In the genomic region with DNA sequence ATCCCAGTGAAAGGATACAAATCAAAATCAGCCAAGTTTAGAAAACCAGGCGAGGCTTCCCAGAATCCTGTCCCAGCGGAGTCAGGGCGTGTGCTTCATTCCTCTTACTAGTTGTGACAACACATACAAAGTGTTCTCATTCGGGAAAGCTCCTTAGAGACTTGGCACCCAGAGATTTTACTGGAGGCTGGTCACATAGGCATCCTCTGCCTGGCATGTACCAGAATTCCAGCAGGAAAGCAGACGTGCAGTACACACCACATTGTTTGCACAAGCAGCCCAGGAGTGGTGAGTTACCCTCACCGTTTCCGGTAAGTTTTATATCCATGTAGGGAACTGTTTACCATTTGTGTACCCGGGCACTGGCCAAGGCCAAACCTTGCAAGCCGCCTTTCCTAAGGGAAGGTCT, we compare ENCODE assay signal across 18 cellular contexts. TPM values are rescaled to one million over a fixed set of nuclear protein-coding genes. Genes with fewer than 3 reads are reported as not detected.
DNase-seq lines count a peak whose midpoint lies in the region; ATAC-seq, FAIRE-seq and TF ChIP-seq lines count a peak whose summit lies in the region.
"Had no signal": no experiment of that assay in that cellular context is flagged by ENCODE, and none has a peak within 500 bp of the region (broad histone marks: within the 10 kb centered on the region; RNA-seq: fewer than 3 reads in every experiment).

No MANE protein-coding gene starts in this region.

- H3K36me3 ChIP-seq in HepG2 (replicated peaks in 1 of 2; ENCODE audit: control insufficient read depth in 1 of 2, insufficient read depth in 2 of 2, low read length in 2 of 2) (peaks cover 11 to 40% of the 10 kb centered on the region in 2 experiments; a peak in 4 of 5 replicates), right lobe of liver (peaks cover 0 to 26% (median 2%) of the 10 kb centered on the region in 4 donors), left lung (peaks cover 0 to 3% of the 10 kb centered on the region in 2 donors), sigmoid colon (peaks cover 0 to 58% (median 16%) of the 10 kb centered on the region in 4 donors)

- H3K4me3 ChIP-seq in HepG2 (replicated peaks in 1 of 3; ENCODE audit: insufficient read depth in 1 of 3, low read depth in 2 of 3, low read length in 3 of 3) (no peak overlapping the region), right lobe of liver (no peak overlapping the region), left lung (no peak overlapping the region), sigmoid colon (no peak overlapping the region)

- TF ChIP-seq POLR2A in HepG2 (IDR thresholded peaks at IDR 0.05; ENCODE audit: insufficient read depth in 1 of 2, low read depth in 2 of 2, low read length in 2 of 2): no peak
- TF ChIP-seq POLR2A in right lobe of liver (IDR thresholded peaks at IDR 0.05): no peak
- TF ChIP-seq POLR2A in sigmoid colon (IDR thresholded peaks at IDR 0.05): no peak

- H3K27ac ChIP-seq in HepG2 (ENCODE audit: extremely low read length, insufficient read depth, low read length): no peak overlapping the region
- no peak overlapping the region for H3K27ac ChIP-seq in right lobe of liver
- no peak overlapping the region for H3K27ac ChIP-seq in left lung
- peak overlapping the region; percentile 24 to 72 (median 52) for H3K27ac ChIP-seq in sigmoid colon
- no peak overlapping the region for H3K27ac ChIP-seq in CD4-positive, alpha-beta T cell (ENCODE audit: low read depth, low read length)

- no peaks in the 10 kb centered on the region for H3K4me1 ChIP-seq in HepG2 (ENCODE audit: insufficient read depth, low read length)
- H3K4me1 ChIP-seq in right lobe of liver: no peaks in the 10 kb centered on the region
- no peaks in the 10 kb centered on the region for H3K4me1 ChIP-seq in left lung
- peaks cover 0 to 26% (median 16%) of the 10 kb centered on the region in 4 donors for H3K4me1 ChIP-seq in sigmoid colon

- H2AFZ ChIP-seq in HepG2 (ENCODE audit: low read length): no peak overlapping the region

- no peak for FAIRE-seq in HepG2 (lab: Jason Lieb, UNC)
- FAIRE-seq: D721Med had no signal

- peak; percentile 20 for DNase-seq in HepG2 (ENCODE audit: low spot score)
- no peak for DNase-seq in right lobe of liver
- no peak for DNase-seq in left lung
- DNase-seq in sigmoid colon: no peak
- no peak for DNase-seq in GM10248 (ENCODE audit: extremely low spot score)
- DNase-seq in CD4-positive, alpha-beta T cell: no peak
- no peak for DNase-seq in type B pancreatic cell (ENCODE audit: extremely low spot score, unreplicated experiment)
- no peak for DNase-seq in GDM1 (lab: John Stamatoyannopoulos, UW)
- DNase-seq: AML-193; CD4-positive, alpha-beta memory T cell; KG1; NCI-H1092 treated with DMSO at 0.1 percent for 48 hours; NCI-H1694; NCI-H2107; NCI-H345; NCI-H69 had no signal

- in situ Hi-C loops in HepG2 (cut with HindIII; ENCODE audit: extremely low pct_ligation_motif_present, low pct_unique_long_range_greater_than_20kb): no loop called here

- H4K20me1 ChIP-seq in HepG2 (ENCODE audit: insufficient read depth, low read length): no peaks in the 10 kb centered on the region

- H3K4me2 ChIP-seq in HepG2 (ENCODE audit: low read depth, low read length): no peak overlapping the region

- no TSS peak for BruUV-seq in HepG2 (replicated peaks; lab: Mats Ljungman, UMichigan)

- intact Hi-C loops in HepG2 (cut with micrococcal nuclease; ENCODE audit: unreplicated experiment): no loop called here
- intact Hi-C loops in right lobe of liver (cut with DNase I): no loop called here
- intact Hi-C loops in left lung (cut with DNase I): no loop called here
- intact Hi-C loops in sigmoid colon (cut with DNase I): no loop called here
- intact Hi-C loops in CD4-positive, alpha-beta T cell (cut with DNase I, micrococcal nuclease): no loop called here

- no peaks in the 10 kb centered on the region for H3K4me1 Mint-ChIP-seq in CD4-positive, alpha-beta T cell (ENCODE audit: low read depth)
- no peaks in the 10 kb centered on the region for H3K4me1 Mint-ChIP-seq in type B pancreatic cell (ENCODE audit: unreplicated experiment)
- H3K4me1 Mint-ChIP-seq: CD4-positive, alpha-beta memory T cell had no signal

- ATAC-seq in HepG2 (peak; percentile 48; the same call in 1 of the 3 replicates), right lobe of liver (no peak), left lung (peak; percentile 82)
- ATAC-seq in CD4-positive, alpha-beta T cell (ENCODE audit: poor library complexity): no peak

- no peaks in the 10 kb centered on the region for H3K27me3 Mint-ChIP-seq in CD4-positive, alpha-beta T cell
- H3K27me3 Mint-ChIP-seq in type B pancreatic cell: no peaks in the 10 kb centered on the region
- H3K27me3 Mint-ChIP-seq: CD4-positive, alpha-beta memory T cell had no signal

- H3K79me2 ChIP-seq in HepG2 (ENCODE audit: insufficient read depth, low read length): no peaks in the 10 kb centered on the region

- peaks cover 27% of the 10 kb centered on the region for H3K36me3 Mint-ChIP-seq in CD4-positive, alpha-beta T cell (ENCODE audit: low read depth)
- peaks cover 25% of the 10 kb centered on the region for H3K36me3 Mint-ChIP-seq in type B pancreatic cell

- H3K9ac ChIP-seq in HepG2 (ENCODE audit: insufficient read depth, low read depth, low read length): no peak overlapping the region

- POLR2A ChIA-PET in HepG2 (lab: Yijun Ruan, JAX): no interaction called here
- POLR2A ChIA-PET in GM10248 (lab: Yijun Ruan, JAX): no interaction called here
- POLR2A ChIA-PET in CD4-positive, alpha-beta T cell (lab: Charles Lee): no interaction called here

- H3K9me3 Mint-ChIP-seq in CD4-positive, alpha-beta T cell: no peaks in the 10 kb centered on the region
- no peaks in the 10 kb centered on the region for H3K9me3 Mint-ChIP-seq in type B pancreatic cell
- H3K9me3 Mint-ChIP-seq: CD4-positive, alpha-beta memory T cell had no signal

- 91% methylated on average over 6 of the region's 9 CpGs for WGBS in HepG2 (ENCODE audit: low lambda C conversion rate)
- 83% methylated on average over 8 of the region's 9 CpGs for WGBS in right lobe of liver (ENCODE audit: insufficient coverage, low coverage, low lambda C conversion rate, missing lambda C conversion rate)
- WGBS in sigmoid colon, 2 donors: 30 to 72% methylated on average over 9 of the region's 9 CpGs

- no peak overlapping the region for H3K4me3 Mint-ChIP-seq in CD4-positive, alpha-beta T cell
- no peak overlapping the region for H3K4me3 Mint-ChIP-seq in type B pancreatic cell
- H3K4me3 Mint-ChIP-seq: CD4-positive, alpha-beta memory T cell had no signal

- H3K9me3 ChIP-seq in HepG2 (ENCODE audit: low read length) (no peaks in the 10 kb centered on the region), right lobe of liver (no peaks in the 10 kb centered on the region), left lung (no peaks in the 10 kb centered on the region), sigmoid colon (no peaks in the 10 kb centered on the region)
- H3K9me3 ChIP-seq in CD4-positive, alpha-beta T cell (ENCODE audit: control insufficient read depth, low read length): no peaks in the 10 kb centered on the region

- H3K27ac Mint-ChIP-seq in CD4-positive, alpha-beta T cell: no peak overlapping the region
- H3K27ac Mint-ChIP-seq in type B pancreatic cell: no peak overlapping the region
- H3K27ac Mint-ChIP-seq: CD4-positive, alpha-beta memory T cell had no signal

- TF ChIP-seq RAD21 in HepG2 (CRISPR knock-in tag; IDR thresholded peaks at IDR 0.05): no peak

- no peak for TF ChIP-seq CTCF in HepG2 (CRISPR knock-in tag; IDR thresholded peaks at IDR 0.05)
- no peak for TF ChIP-seq CTCF in right lobe of liver (IDR thresholded peaks at IDR 0.05)
- no peak for TF ChIP-seq CTCF in left lung (IDR thresholded peaks at IDR 0.05)
- no peak for TF ChIP-seq CTCF in sigmoid colon (IDR thresholded peaks at IDR 0.05)
- no peak for TF ChIP-seq CTCF in GM10248 (IDR thresholded peaks at IDR 0.05; ENCODE audit: control extremely low read depth, extremely low read depth, low read depth, missing control alignments)
- no peak for TF ChIP-seq CTCF in CD4-positive, alpha-beta T cell (IDR thresholded peaks at IDR 0.05)
- TF ChIP-seq CTCF in type B pancreatic cell (conservative IDR thresholded peaks at IDR 0.05): no peak

- H3K27me3 ChIP-seq in HepG2 (ENCODE audit: control insufficient read depth in 1 of 2, insufficient read depth in 2 of 2, low read length in 2 of 2) (no peaks in the 10 kb centered on the region), right lobe of liver (no peaks in the 10 kb centered on the region), left lung (no peaks in the 10 kb centered on the region), sigmoid colon (no peaks in the 10 kb centered on the region)
- no peaks in the 10 kb centered on the region for H3K27me3 ChIP-seq in CD4-positive, alpha-beta T cell (ENCODE audit: control insufficient read depth, insufficient read depth, low read length)

- CTCF ChIA-PET in HepG2 (lab: Yijun Ruan, JAX; ENCODE audit: low intra/inter-chr PET ratio, low total read pairs): no interaction called here
- CTCF ChIA-PET in GM10248 (lab: Yijun Ruan, JAX): no interaction called here
- CTCF ChIA-PET in CD4-positive, alpha-beta T cell (lab: Charles Lee): no interaction called here

- TF ChIP-seq EP300 in HepG2 (IDR thresholded peaks at IDR 0.05; ENCODE audit: low read depth in 2 of 2, low read length in 2 of 2): no peak
- TF ChIP-seq EP300 in HepG2 (CRISPR knock-in tag; IDR thresholded peaks at IDR 0.05; ENCODE audit: borderline replicate concordance): no peak
- peak in 1 of 4 donors; percentile 13 for TF ChIP-seq EP300 in sigmoid colon (IDR thresholded peaks at IDR 0.05)

RNA-seq across cellular contexts. Expression of a gene that starts 34.9 kb away (rescaled TPM):
- total RNA-seq in HepG2 (2016; rRNA removed; fragmentation: Illumina TruSeq; extraction: Trizol): 0.04 TPM in 1 of 2 replicates, not detected in the other
- total RNA-seq in HepG2 (2016; cell fraction: cytosol; rRNA removed; fragmentation: Illumina TruSeq; extraction: Trizol; ENCODE audit: low read depth): not detected in 2 replicates
- not detected in 2 replicates for total RNA-seq in HepG2 (2016; cell fraction: insoluble cytoplasmic fraction; rRNA removed; fragmentation: Illumina TruSeq; extraction: Trizol)
- total RNA-seq in HepG2 (2016; cell fraction: membrane; rRNA removed; fragmentation: Illumina TruSeq; extraction: Trizol): not detected in 2 replicates
- total RNA-seq in HepG2 (2016; cell fraction: nucleus; rRNA removed; fragmentation: Illumina TruSeq; extraction: Trizol): not detected in 2 replicates
- polyA plus RNA-seq in HepG2 (2011; rRNA removed): 0.03 TPM in 1 of 2 replicates, not detected in the other
- 0.01 and 0.04 TPM in 2 replicates for polyA plus RNA-seq in HepG2 (2011; cell fraction: cytosol; rRNA removed)
- 0.07 and 0.13 TPM in 2 replicates for polyA plus RNA-seq in HepG2 (2011; cell fraction: nucleus; rRNA removed)
- 0.19 and 0.20 TPM in 2 replicates for polyA plus RNA-seq in HepG2 (2012)
- polyA plus RNA-seq in HepG2 (2016; cell fraction: cytosol; fragmentation: Illumina TruSeq; extraction: Trizol; ENCODE audit: low read depth): not detected in 2 replicates
- polyA plus RNA-seq in HepG2 (2016; cell fraction: insoluble cytoplasmic fraction; fragmentation: Illumina TruSeq; extraction: Trizol; ENCODE audit: low read depth): not detected in 2 replicates
- 0.07 TPM in 1 of 2 replicates, not detected in the other for polyA plus RNA-seq in HepG2 (2016; cell fraction: membrane; fragmentation: Illumina TruSeq; extraction: Trizol; ENCODE audit: low read depth)
- polyA plus RNA-seq in HepG2 (2016; cell fraction: nucleus; fragmentation: Illumina TruSeq; extraction: Trizol; ENCODE audit: insufficient read depth, low read depth): not detected in 2 replicates
- polyA minus RNA-seq in HepG2 (2011; rRNA and poly(A)+ RNA removed; ENCODE audit: low replicate concordance): 0.04 and 0.70 TPM in 2 replicates
- not detected in 2 replicates for polyA minus RNA-seq in HepG2 (2011; cell fraction: cytosol; rRNA and poly(A)+ RNA removed)
- polyA minus RNA-seq in HepG2 (2011; cell fraction: nucleus; rRNA and poly(A)+ RNA removed): not detected in 2 replicates
- 10 to 100 TPM in 3 of 6 experiments, 1 to 10 TPM in 3; 6.2 to 11.8 (median 9.1) TPM for total RNA-seq in right lobe of liver
- total RNA-seq in left lung: 10 to 100 TPM; 20.6 to 41.8 TPM
- 10 to 100 TPM in 3 of 4 donors, 1 to 10 TPM in 1; 8.6 to 23.3 (median 14.1) TPM for total RNA-seq in sigmoid colon
- 1 to 10 TPM in 2 of 3 donors, under 1 TPM in 1; 0.92 to 6.5 (median 1.8) TPM for polyA plus RNA-seq in sigmoid colon
- total RNA-seq in CD4-positive, alpha-beta T cell: 1 to 10 TPM in 1 of 2 experiments, under 1 TPM in 1; 0.47 to 1.8 TPM
- 4.0 and 5.5 TPM in 2 replicates for total RNA-seq in type B pancreatic cell (ENCODE audit: low replicate concordance)

RNA-seq across cellular contexts. Expression of a gene that starts 35.8 kb away (rescaled TPM):
- total RNA-seq in HepG2 (2016; rRNA removed; fragmentation: Illumina TruSeq; extraction: Trizol) (0.22 TPM in 1 of 2 replicates, not detected in the other), right lobe of liver (10 to 100 TPM in 2 of 6 experiments, 1 to 10 TPM in 4; 1.1 to 21.2 (median 2.2) TPM), left lung (10 to 100 TPM in 1 of 2 donors, 1 to 10 TPM in 1; 4.3 to 15.0 TPM), sigmoid colon (10 to 100 TPM; 24.2 to 55.0 (median 38.4) TPM), type B pancreatic cell (ENCODE audit: low replicate concordance) (60.4 and 77.6 TPM in 2 replicates)
- not detected in 2 replicates for total RNA-seq in HepG2 (2016; cell fraction: cytosol; rRNA removed; fragmentation: Illumina TruSeq; extraction: Trizol; ENCODE audit: low read depth)
- not detected in 2 replicates for total RNA-seq in HepG2 (2016; cell fraction: insoluble cytoplasmic fraction; rRNA removed; fragmentation: Illumina TruSeq; extraction: Trizol)
- not detected in 2 replicates for total RNA-seq in HepG2 (2016; cell fraction: membrane; rRNA removed; fragmentation: Illumina TruSeq; extraction: Trizol)
- not detected in 2 replicates for total RNA-seq in HepG2 (2016; cell fraction: nucleus; rRNA removed; fragmentation: Illumina TruSeq; extraction: Trizol)
- polyA plus RNA-seq in HepG2 (2011; rRNA removed) (0.86 and 0.91 TPM in 2 replicates), sigmoid colon (10 to 100 TPM in 2 of 3 donors, 1 to 10 TPM in 1; 4.6 to 24.0 (median 11.4) TPM)
- 1.1 and 1.8 TPM in 2 replicates for polyA plus RNA-seq in HepG2 (2011; cell fraction: cytosol; rRNA removed)
- polyA plus RNA-seq in HepG2 (2011; cell fraction: nucleus; rRNA removed): 1.2 and 1.8 TPM in 2 replicates
- polyA plus RNA-seq in HepG2 (2012): 0.32 TPM in 1 of 2 replicates, not detected in the other
- polyA plus RNA-seq in HepG2 (2016; cell fraction: cytosol; fragmentation: Illumina TruSeq; extraction: Trizol; ENCODE audit: low read depth): 0.33 and 0.71 TPM in 2 replicates
- not detected in 2 replicates for polyA plus RNA-seq in HepG2 (2016; cell fraction: insoluble cytoplasmic fraction; fragmentation: Illumina TruSeq; extraction: Trizol; ENCODE audit: low read depth)
- polyA plus RNA-seq in HepG2 (2016; cell fraction: membrane; fragmentation: Illumina TruSeq; extraction: Trizol; ENCODE audit: low read depth): 0.30 and 0.38 TPM in 2 replicates
- polyA plus RNA-seq in HepG2 (2016; cell fraction: nucleus; fragmentation: Illumina TruSeq; extraction: Trizol; ENCODE audit: insufficient read depth, low read depth): not detected in 2 replicates
- 0.56 and 4.7 TPM in 2 replicates for polyA minus RNA-seq in HepG2 (2011; rRNA and poly(A)+ RNA removed; ENCODE audit: low replicate concordance)
- 0.79 and 1.4 TPM in 2 replicates for polyA minus RNA-seq in HepG2 (2011; cell fraction: cytosol; rRNA and poly(A)+ RNA removed)
- not detected in 2 replicates for polyA minus RNA-seq in HepG2 (2011; cell fraction: nucleus; rRNA and poly(A)+ RNA removed)
- total RNA-seq in CD4-positive, alpha-beta T cell: not detected
- total RNA-seq: CD4-positive, alpha-beta memory T cell had no signal
- polyA plus RNA-seq: CD4-positive, alpha-beta memory T cell had no signal

RNA-seq across cellular contexts. Expression of a gene that starts 45.7 kb away (rescaled TPM):
- total RNA-seq in HepG2 (2016; rRNA removed; fragmentation: Illumina TruSeq; extraction: Trizol) (0.40 and 0.44 TPM in 2 replicates), right lobe of liver (10 to 100 TPM; 11.1 to 77.6 (median 28.6) TPM), left lung (10 to 100 TPM; 47.9 to 94.1 TPM), sigmoid colon (10 to 100 TPM; 45.3 to 98.1 (median 67.1) TPM), type B pancreatic cell (ENCODE audit: low replicate concordance) (1.5 TPM in 1 of 2 replicates, not detected in the other)
- total RNA-seq in HepG2 (2016; cell fraction: cytosol; rRNA removed; fragmentation: Illumina TruSeq; extraction: Trizol; ENCODE audit: low read depth): not detected in 2 replicates
- total RNA-seq in HepG2 (2016; cell fraction: insoluble cytoplasmic fraction; rRNA removed; fragmentation: Illumina TruSeq; extraction: Trizol): 0.17 TPM in 1 of 2 replicates, not detected in the other
- total RNA-seq in HepG2 (2016; cell fraction: membrane; rRNA removed; fragmentation: Illumina TruSeq; extraction: Trizol): 0.41 TPM in 1 of 2 replicates, not detected in the other
- not detected in 2 replicates for total RNA-seq in HepG2 (2016; cell fraction: nucleus; rRNA removed; fragmentation: Illumina TruSeq; extraction: Trizol)
- polyA plus RNA-seq in HepG2 (2011; rRNA removed) (0.13 TPM in 1 of 2 replicates, not detected in the other), sigmoid colon (100 to 1,000 TPM; 112 to 157 (median 118) TPM)
- 0.13 TPM in 1 of 2 replicates, not detected in the other for polyA plus RNA-seq in HepG2 (2011; cell fraction: cytosol; rRNA removed)
- not detected in 2 replicates for polyA plus RNA-seq in HepG2 (2011; cell fraction: nucleus; rRNA removed)
- polyA plus RNA-seq in HepG2 (2012): not detected in 2 replicates
- 0.27 and 0.36 TPM in 2 replicates for polyA plus RNA-seq in HepG2 (2016; cell fraction: cytosol; fragmentation: Illumina TruSeq; extraction: Trizol; ENCODE audit: low read depth)
- polyA plus RNA-seq in HepG2 (2016; cell fraction: insoluble cytoplasmic fraction; fragmentation: Illumina TruSeq; extraction: Trizol; ENCODE audit: low read depth): not detected in 2 replicates
- 0.62 and 1.4 TPM in 2 replicates for polyA plus RNA-seq in HepG2 (2016; cell fraction: membrane; fragmentation: Illumina TruSeq; extraction: Trizol; ENCODE audit: low read depth)
- polyA plus RNA-seq in HepG2 (2016; cell fraction: nucleus; fragmentation: Illumina TruSeq; extraction: Trizol; ENCODE audit: insufficient read depth, low read depth): not detected in 2 replicates
- polyA minus RNA-seq in HepG2 (2011; rRNA and poly(A)+ RNA removed; ENCODE audit: low replicate concordance): not detected in 2 replicates
- polyA minus RNA-seq in HepG2 (2011; cell fraction: cytosol; rRNA and poly(A)+ RNA removed): not detected in 2 replicates
- polyA minus RNA-seq in HepG2 (2011; cell fraction: nucleus; rRNA and poly(A)+ RNA removed): not detected in 2 replicates
- total RNA-seq in CD4-positive, alpha-beta T cell: not detected
- total RNA-seq: CD4-positive, alpha-beta memory T cell; H4 had no signal

Comparison
In these comparisons a context has a peak if more than half of its experiments do, and no peak if none do; other contexts are left out.
1. ATAC-seq: peak in HepG2 (single experiment) and left lung (single experiment); none in right lobe of liver (0 of 4) and CD4-positive, alpha-beta T cell (single experiment).
2. H3K27ac ChIP-seq: peak in sigmoid colon (4 of 4); none in HepG2 (single experiment), right lobe of liver (0 of 3), left lung (0 of 2) and CD4-positive, alpha-beta T cell (single experiment).